22 cellular contexts compared by ENCODE assay signal in the genomic region with DNA sequence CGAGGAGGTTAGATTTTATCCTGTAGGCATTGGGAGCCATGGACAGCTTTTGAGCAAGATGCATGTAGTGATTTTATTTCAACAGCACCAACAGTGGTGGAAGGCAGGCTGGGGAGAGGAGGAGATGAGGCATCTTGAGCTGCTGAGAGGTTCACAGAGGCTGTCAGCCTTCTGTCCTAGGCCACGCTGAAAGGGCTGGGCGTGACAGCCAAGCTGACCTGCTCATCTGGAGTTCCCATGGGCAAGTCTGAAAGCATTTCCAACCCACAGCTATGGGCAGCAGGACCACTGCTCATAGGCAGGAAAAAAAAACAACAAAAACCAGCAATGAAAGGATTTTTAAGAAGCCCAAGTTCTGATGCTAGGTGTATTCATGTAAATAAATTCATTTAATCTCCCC. TPM values are rescaled to one million over a fixed set of nuclear protein-coding genes. Genes with fewer than 3 reads are reported as not detected.
DNase-seq lines count a peak whose midpoint lies in the region; ATAC-seq, FAIRE-seq and TF ChIP-seq lines count a peak whose summit lies in the region.
"Had no signal": no experiment of that assay in that cellular context is flagged by ENCODE, and none has a peak within 500 bp of the region (broad histone marks: within the 10 kb centered on the region; RNA-seq: fewer than 3 reads in every experiment).

No MANE protein-coding gene starts in this region.

- H3K27me3 Mint-ChIP-seq in astrocyte (ENCODE audit: low read depth, unreplicated experiment) (peaks cover 35% of the 10 kb centered on the region), neural progenitor cell (ENCODE audit: insufficient read depth, low read depth) (peaks cover 23% of the 10 kb centered on the region)

- no peak overlapping the region for H3K4me3 Mint-ChIP-seq in astrocyte (ENCODE audit: unreplicated experiment)
- H3K4me3 Mint-ChIP-seq in neural progenitor cell, result peak overlapping the region; percentile 6
- H3K4me3 Mint-ChIP-seq: CD4-positive, alpha-beta memory T cell had no signal

- no peaks in the 10 kb centered on the region for H3F3A ChIP-seq in neural progenitor cell (ENCODE audit: low read depth)

- H3K79me2 ChIP-seq in astrocyte (ENCODE audit: insufficient read depth, low read length) (no peaks in the 10 kb centered on the region), neural progenitor cell (ENCODE audit: low read depth) (no peaks in the 10 kb centered on the region)

- H3K4me3 ChIP-seq in astrocyte (ENCODE audit: insufficient read depth, low read depth, low read length) (no peak overlapping the region), neural progenitor cell (no peak overlapping the region)
- H3K4me3 ChIP-seq: GM12878 had no signal

- H3K9ac ChIP-seq in astrocyte (ENCODE audit: low read length), result no peak overlapping the region
- H3K9ac ChIP-seq in neural progenitor cell, result no peak overlapping the region

- TF ChIP-seq CTCF in astrocyte (IDR thresholded peaks at IDR 0.05; ENCODE audit: insufficient read depth, low read depth, low read length) (no peak), neural progenitor cell (IDR thresholded peaks at IDR 0.05) (no peak)

- H3K36me3 ChIP-seq in astrocyte (ENCODE audit: insufficient read depth, low read length) (no peaks in the 10 kb centered on the region), neural progenitor cell (no peaks in the 10 kb centered on the region)

- H3K4me1 ChIP-seq in astrocyte (ENCODE audit: insufficient read depth, low read length) (peaks cover 5% of the 10 kb centered on the region), neural progenitor cell (peaks cover 11% of the 10 kb centered on the region)

- H3K36me3 Mint-ChIP-seq in astrocyte (ENCODE audit: low read depth, unreplicated experiment) (peaks cover 4% of the 10 kb centered on the region), neural progenitor cell (no peaks in the 10 kb centered on the region)
- H3K36me3 Mint-ChIP-seq: CD4-positive, alpha-beta memory T cell had no signal

- FAIRE-seq in astrocyte (lab: Jason Lieb, UNC), result no peak
- FAIRE-seq: GM12878, GM18507, H54 had no signal

- no peak for ATAC-seq in HG03439 (IDR thresholded peaks at IDR 0.05; ENCODE audit: unreplicated experiment)
- ATAC-seq: GM12878 had no signal

- H2AFZ ChIP-seq in astrocyte (ENCODE audit: low read depth, low read length) (no peak overlapping the region), neural progenitor cell (replicated peaks) (no peak overlapping the region)

- peaks cover 3% of the 10 kb centered on the region for H3K9me3 Mint-ChIP-seq in astrocyte (ENCODE audit: unreplicated experiment)
- H3K9me3 Mint-ChIP-seq in neural progenitor cell, result peaks cover 2% of the 10 kb centered on the region

- H4K20me1 ChIP-seq in astrocyte (ENCODE audit: insufficient read depth, low read length) (peaks cover 55% of the 10 kb centered on the region), neural progenitor cell (ENCODE audit: low read depth) (no peaks in the 10 kb centered on the region)

- H3K4me2 ChIP-seq in astrocyte (ENCODE audit: low read length), result no peak overlapping the region
- H3K4me2 ChIP-seq in neural progenitor cell, result no peak overlapping the region

- H3K27ac Mint-ChIP-seq in astrocyte (ENCODE audit: unreplicated experiment), result peak overlapping the region; percentile 79
- H3K27ac Mint-ChIP-seq in neural progenitor cell, result peak overlapping the region; percentile 72
- H3K27ac Mint-ChIP-seq: CD4-positive, alpha-beta memory T cell had no signal

- H3K4me1 Mint-ChIP-seq in astrocyte (ENCODE audit: low read depth, unreplicated experiment) (peaks cover 31% of the 10 kb centered on the region), neural progenitor cell (peaks cover 39% of the 10 kb centered on the region)

- H3K27ac ChIP-seq in astrocyte (ENCODE audit: low read depth, low read length) (no peak overlapping the region), neural progenitor cell (no peak overlapping the region)

- DNase-seq in activated effector memory CD4-positive, alpha-beta T cell treated with anti-CD3 and anti-CD28 coated beads, Interleukin-2, amount 50 U/mL, for 16 hours, result peak; percentile 42
- no peak for DNase-seq in activated effector memory CD4-positive, alpha-beta T cell treated with Interleukin-2 at 50 U/mL for 16 hours
- DNase-seq in astrocyte (ENCODE audit: low read depth) (no peak), neural progenitor cell (ENCODE audit: low spot score) (no peak), NCI-H1436 treated with DMSO at 0.1 percent for 48 hours (lab: John Stamatoyannopoulos, UW) (no peak)
- no peak for DNase-seq in activated CD8-positive, alpha-beta memory T cell treated with anti-CD3 and anti-CD28 coated beads, Interleukin-2, amount 50 U/mL, for 48 hours
- DNase-seq: CD4-positive, alpha-beta memory T cell; NCI-H1417 treated with DMSO at 0.1 percent for 48 hours; NCI-H1930; NCI-H226; NCI-H524; NCI-H82; OCI-M1; SHP77 treated with DMSO at 0.1 percent for 48 hours had no signal

- H3K27me3 ChIP-seq in astrocyte (ENCODE audit: insufficient read depth, low read length), result peaks cover 79% of the 10 kb centered on the region
- peaks cover 19% of the 10 kb centered on the region for H3K27me3 ChIP-seq in neural progenitor cell

- no peaks in the 10 kb centered on the region for H3K9me3 ChIP-seq in astrocyte (ENCODE audit: insufficient read depth, low read depth, low read length)
- no peaks in the 10 kb centered on the region for H3K9me3 ChIP-seq in neural progenitor cell (ENCODE audit: low read depth)

RNA-seq across cellular contexts. Expression of a gene that starts 7.7 kb away (rescaled TPM):
- total RNA-seq in astrocyte, result 1.4 and 1.5 TPM in 2 replicates
- total RNA-seq in neural progenitor cell (ENCODE audit: low replicate concordance), result 0.06 and 1.5 TPM in 2 replicates
- total RNA-seq: A172, RPMI7951 had no signal

RNA-seq across cellular contexts. Expression of a gene that starts 22.1 kb away (rescaled TPM):
- total RNA-seq in astrocyte (not detected in 2 replicates), neural progenitor cell (ENCODE audit: low replicate concordance) (not detected in 2 replicates)
- total RNA-seq: CD4-positive, alpha-beta memory T cell; HT-29 had no signal

RNA-seq across cellular contexts. Expression of a gene that starts 42.5 kb away (rescaled TPM):
- total RNA-seq in astrocyte (not detected in 2 replicates), neural progenitor cell (ENCODE audit: low replicate concordance) (0.06 TPM in 1 of 2 replicates, not detected in the other)
- total RNA-seq: A172; CD4-positive, alpha-beta memory T cell; HT-29; M059J; RPMI7951 had no signal

RNA-seq across cellular contexts. Expression of a gene that starts 49.0 kb away (rescaled TPM):
- total RNA-seq in astrocyte (1.2 and 1.4 TPM in 2 replicates), neural progenitor cell (ENCODE audit: low replicate concordance) (2.1 TPM in 1 of 2 replicates, not detected in the other)
